Comparison of ENCODE assay signal across 1 cellular context in genomic region chr1:29002792-29003191, GRCh38.
TF ChIP-seq lines count a peak whose summit lies in the region.

No MANE protein-coding gene starts in this region.

TF ChIP-seq in WTC11, 78 proteins besides CTCF, POLR2A, EP300 and RAD21 (continued from another document):
- no peak for TF ChIP-seq ZNF423 (CRISPR knock-in tag; IDR thresholded peaks at IDR 0.05)
